ENCODE assay signal across 18 cellular contexts in the genomic region with DNA sequence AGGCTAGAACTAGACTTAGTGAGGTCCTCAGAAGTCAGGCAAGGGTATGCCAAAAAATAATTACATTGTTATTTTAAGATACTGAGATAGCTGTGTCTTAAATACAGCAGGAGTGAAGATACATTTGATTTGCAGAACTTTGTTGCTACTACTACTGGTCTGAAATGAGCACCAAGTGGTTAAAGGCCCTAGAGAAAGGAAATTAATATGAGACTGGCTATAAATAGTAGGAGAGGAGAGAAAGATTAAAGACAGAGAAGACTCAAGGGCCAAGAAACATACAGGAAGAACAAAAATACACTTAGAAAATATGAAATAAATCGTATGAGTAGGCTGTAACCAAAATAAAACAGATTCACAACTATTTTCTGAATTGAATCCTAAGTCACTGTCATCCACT. TPM values are rescaled to one million over a fixed set of nuclear protein-coding genes. Genes with fewer than 3 reads are reported as not detected.
DNase-seq lines count a peak whose midpoint lies in the region; ATAC-seq, FAIRE-seq and TF ChIP-seq lines count a peak whose summit lies in the region.
"Had no signal": no experiment of that assay in that cellular context is flagged by ENCODE, and none has a peak within 500 bp of the region (broad histone marks: within the 10 kb centered on the region; RNA-seq: fewer than 3 reads in every experiment).

No MANE protein-coding gene starts in this region.

- in situ Hi-C loops in HepG2 (cut with HindIII; ENCODE audit: extremely low pct_ligation_motif_present, low pct_unique_long_range_greater_than_20kb) (no loop called here), GM12878 (cut with MboI) (no loop called here)

- no peak for TF ChIP-seq RAD21 in HepG2 (CRISPR knock-in tag; IDR thresholded peaks at IDR 0.05)
- TF ChIP-seq RAD21 in GM12878 (IDR thresholded peaks at IDR 0.05; ENCODE audit: insufficient read depth, low read depth, low read length), result no peak

- SMC1A ChIA-PET in GM12878 (lab: Charles Lee; ENCODE audit: uncharacterized antibody, unreplicated experiment), result no interaction called here

- H2AFZ ChIP-seq in HepG2 (ENCODE audit: low read length), result no peak overlapping the region
- H2AFZ ChIP-seq in GM12878 (ENCODE audit: control insufficient read depth, low read depth, low read length), result no peak overlapping the region

- RAD21 ChIA-PET in GM12878 (lab: Charles Lee; ENCODE audit: unreplicated experiment), result no interaction called here

- H3K79me2 ChIP-seq in HepG2 (ENCODE audit: insufficient read depth, low read length) (peaks cover 40% of the 10 kb centered on the region), GM12878 (ENCODE audit: control insufficient read depth, insufficient read depth, low read length) (peaks cover 16% of the 10 kb centered on the region)

- no peaks in the 10 kb centered on the region for H3K27me3 Mint-ChIP-seq in progenitor cell of endocrine pancreas

- H3K4me1 ChIP-seq in HepG2 (ENCODE audit: insufficient read depth, low read length) (no peaks in the 10 kb centered on the region), right lobe of liver (no peaks in the 10 kb centered on the region), GM12878 (ENCODE audit: control insufficient read depth, insufficient read depth, low read length) (no peaks in the 10 kb centered on the region)
- H3K4me1 ChIP-seq: SJCRH30 had no signal

- H3K27me3 ChIP-seq in HepG2 (ENCODE audit: control insufficient read depth in 1 of 2, insufficient read depth in 2 of 2, low read length in 2 of 2) (no peaks in the 10 kb centered on the region), right lobe of liver (no peaks in the 10 kb centered on the region), GM12878 (replicated peaks in 1 of 2; ENCODE audit: control insufficient read depth in 2 of 2, insufficient read depth in 2 of 2, low read length in 1 of 2) (no peaks in the 10 kb centered on the region)
- H3K27me3 ChIP-seq: BLaER1, SJCRH30 had no signal

- peaks cover 13 to 75% of the 10 kb centered on the region in 2 experiments for H3K36me3 ChIP-seq in HepG2 (replicated peaks in 1 of 2; ENCODE audit: control insufficient read depth in 1 of 2, insufficient read depth in 2 of 2, low read length in 2 of 2)
- peaks cover 0 to 70% (median 22%) of the 10 kb centered on the region in 4 donors for H3K36me3 ChIP-seq in right lobe of liver
- H3K36me3 ChIP-seq in GM12878 (ENCODE audit: control insufficient read depth in 2 of 2, insufficient read depth in 2 of 2, low read length in 1 of 2), result peaks cover 4 to 42% of the 10 kb centered on the region in 2 experiments

- H3K4me2 ChIP-seq in HepG2 (ENCODE audit: low read depth, low read length), result no peak overlapping the region
- H3K4me2 ChIP-seq in GM12878 (ENCODE audit: control insufficient read depth, insufficient read depth), result no peak overlapping the region

- FAIRE-seq in HepG2 (lab: Jason Lieb, UNC), result no peak
- no peak for FAIRE-seq in GM12878 (lab: Jason Lieb, UNC)
- FAIRE-seq: RCC 7860 had no signal

- H3K27ac ChIP-seq in HepG2 (ENCODE audit: extremely low read length, insufficient read depth, low read length) (no peak overlapping the region), right lobe of liver (no peak overlapping the region), GM12878 (ENCODE audit: control insufficient read depth, insufficient read depth) (no peak overlapping the region)
- H3K27ac ChIP-seq: BLaER1, SJCRH30 had no signal

- H3K4me3 ChIP-seq in HepG2 (replicated peaks in 1 of 3; ENCODE audit: insufficient read depth in 1 of 3, low read depth in 2 of 3, low read length in 3 of 3), result no peak overlapping the region
- H3K4me3 ChIP-seq in right lobe of liver, result no peak overlapping the region
- no peak overlapping the region for H3K4me3 ChIP-seq in GM12878
- H3K4me3 ChIP-seq: BLaER1, SJCRH30 had no signal

- H3K4me3 Mint-ChIP-seq in progenitor cell of endocrine pancreas (ENCODE audit: low read depth), result no peak overlapping the region
- no peak overlapping the region for H3K4me3 Mint-ChIP-seq in stimulated activated effector memory CD8-positive, alpha-beta T cell treated with anti-CD3 and anti-CD28 coated beads, Interleukin-12 subunit alpha, Interleukin-12 subunit beta, amount 100 ng/mL, for 72 hours

- peaks cover 37% of the 10 kb centered on the region for H3K36me3 Mint-ChIP-seq in progenitor cell of endocrine pancreas (ENCODE audit: insufficient read depth)
- peaks cover 100% of the 10 kb centered on the region for H3K36me3 Mint-ChIP-seq in stimulated activated effector memory CD8-positive, alpha-beta T cell treated with anti-CD3 and anti-CD28 coated beads, Interleukin-12 subunit alpha, Interleukin-12 subunit beta, amount 100 ng/mL, for 72 hours

- TF ChIP-seq CTCF in HepG2 (CRISPR knock-in tag; IDR thresholded peaks at IDR 0.05), result no peak
- TF ChIP-seq CTCF in right lobe of liver (IDR thresholded peaks at IDR 0.05), result no peak
- no peak for TF ChIP-seq CTCF in GM12878 (IDR thresholded peaks at IDR 0.05 in 2 of 3, conservative IDR thresholded peaks at IDR 0.05 in 1 of 3; ENCODE audit: control insufficient read depth in 2 of 3, extremely low read depth in 1 of 3, insufficient read depth in 1 of 3, low read depth in 3 of 3, low read length in 3 of 3)
- TF ChIP-seq CTCF in progenitor cell of endocrine pancreas (IDR thresholded peaks at IDR 0.05; ENCODE audit: unreplicated experiment), result no peak

- H3K9me3 ChIP-seq in HepG2 (ENCODE audit: low read length) (no peaks in the 10 kb centered on the region), right lobe of liver (no peaks in the 10 kb centered on the region), GM12878 (replicated peaks; ENCODE audit: control insufficient read depth, insufficient read depth, low read length) (no peaks in the 10 kb centered on the region)
- H3K9me3 ChIP-seq: BLaER1, SJCRH30 had no signal

- intact Hi-C loops in HepG2 (cut with micrococcal nuclease; ENCODE audit: unreplicated experiment) (no loop called here), right lobe of liver (cut with DNase I) (no loop called here), GM12878 (cut with micrococcal nuclease; ENCODE audit: unreplicated experiment) (no loop called here)

- H4K20me1 ChIP-seq in HepG2 (ENCODE audit: insufficient read depth, low read length) (peaks cover 6% of the 10 kb centered on the region), GM12878 (ENCODE audit: control insufficient read depth, insufficient read depth) (no peaks in the 10 kb centered on the region)

- peak overlapping the region; percentile 19 for H3K27ac Mint-ChIP-seq in progenitor cell of endocrine pancreas
- H3K27ac Mint-ChIP-seq in stimulated activated effector memory CD8-positive, alpha-beta T cell treated with anti-CD3 and anti-CD28 coated beads, Interleukin-12 subunit alpha, Interleukin-12 subunit beta, amount 100 ng/mL, for 72 hours, result no peak overlapping the region

- ATAC-seq in HepG2 (no peak), right lobe of liver (no peak), GM12878 (no peak)
- no peak for ATAC-seq in stimulated activated effector memory CD8-positive, alpha-beta T cell treated with anti-CD3 and anti-CD28 coated beads, Interleukin-12 subunit alpha, Interleukin-12 subunit beta, amount 100 ng/mL, for 72 hours

- TF ChIP-seq POLR2A in HepG2 (IDR thresholded peaks at IDR 0.05; ENCODE audit: insufficient read depth in 1 of 2, low read depth in 2 of 2, low read length in 2 of 2), result no peak
- TF ChIP-seq POLR2A in right lobe of liver (IDR thresholded peaks at IDR 0.05), result no peak
- no peak for TF ChIP-seq POLR2A in GM12878 (IDR thresholded peaks at IDR 0.05; ENCODE audit: low read depth, low read length)

- DNase-seq in HepG2 (ENCODE audit: low spot score) (no peak), right lobe of liver (no peak), EH (ENCODE audit: low read depth) (peak; percentile 16), GM12878 (ENCODE audit: low read depth, low spot score) (no peak), progenitor cell of endocrine pancreas (ENCODE audit: low spot score, unreplicated experiment) (no peak), AML-193 (lab: John Stamatoyannopoulos, UW) (no peak)
- no peak for DNase-seq in stimulated activated effector memory CD8-positive, alpha-beta T cell treated with anti-CD3 and anti-CD28 coated beads, Interleukin-12 subunit alpha, Interleukin-12 subunit beta, amount 100 ng/mL, for 72 hours (ENCODE audit: low spot score in 2 of 2)
- DNase-seq in activated naive CD4-positive, alpha-beta T cell treated with anti-CD3 and anti-CD28 coated beads, Interleukin-2, amount 50 U/mL, for 16 hours, result no peak
- DNase-seq: GDM1, KG1, NCI-H1694, NCI-H2081, NCI-H2171 treated with DMSO at 0.1 percent for 48 hours, NCI-H524 treated with DMSO at 0.1 percent for 48 hours, NCI-H82, SJCRH30 had no signal

- WGBS in HepG2 (ENCODE audit: low lambda C conversion rate), result 84% methylated on average over 1 of the region's 1 CpG
- 64% methylated on average over 1 of the region's 1 CpG for WGBS in right lobe of liver (ENCODE audit: insufficient coverage, low coverage, low lambda C conversion rate, missing lambda C conversion rate)
- WGBS in GM12878 (ENCODE audit: insufficient coverage, insufficient replicate concordance, low lambda C conversion rate, missing lambda C conversion rate), result 0% methylated on average over 1 of the region's 1 CpG

- H3K4me1 Mint-ChIP-seq in progenitor cell of endocrine pancreas (ENCODE audit: low read depth), result no peaks in the 10 kb centered on the region
- peaks cover 28% of the 10 kb centered on the region for H3K4me1 Mint-ChIP-seq in stimulated activated effector memory CD8-positive, alpha-beta T cell treated with anti-CD3 and anti-CD28 coated beads, Interleukin-12 subunit alpha, Interleukin-12 subunit beta, amount 100 ng/mL, for 72 hours

- H3K9ac ChIP-seq in HepG2 (ENCODE audit: insufficient read depth, low read depth, low read length) (no peak overlapping the region), GM12878 (ENCODE audit: control insufficient read depth, insufficient read depth, low read length) (no peak overlapping the region)
- H3K9ac ChIP-seq: BLaER1 had no signal

- no peaks in the 10 kb centered on the region for H3K9me3 Mint-ChIP-seq in progenitor cell of endocrine pancreas (ENCODE audit: low read depth)
- no peaks in the 10 kb centered on the region for H3K9me3 Mint-ChIP-seq in stimulated activated effector memory CD8-positive, alpha-beta T cell treated with anti-CD3 and anti-CD28 coated beads, Interleukin-12 subunit alpha, Interleukin-12 subunit beta, amount 100 ng/mL, for 72 hours

- TF ChIP-seq EP300 in HepG2 (IDR thresholded peaks at IDR 0.05; ENCODE audit: low read depth in 2 of 2, low read length in 2 of 2) (no peak), HepG2 (CRISPR knock-in tag; IDR thresholded peaks at IDR 0.05; ENCODE audit: borderline replicate concordance) (no peak), GM12878 (IDR thresholded peaks at IDR 0.05; ENCODE audit: borderline replicate concordance in 1 of 2, control insufficient read depth in 1 of 2, low read depth in 2 of 2, low read length in 2 of 2) (no peak)

- CTCF ChIA-PET in HepG2 (lab: Yijun Ruan, JAX; ENCODE audit: low intra/inter-chr PET ratio, low total read pairs) (no interaction called here), GM12878 (lab: Yijun Ruan, JAX) (no interaction called here)

- POLR2A ChIA-PET in HepG2 (lab: Yijun Ruan, JAX), result no interaction called here
- POLR2A ChIA-PET in GM12878 (lab: Charles Lee), result interaction anchor here (1.0 kb wide), 1 partner anchor 12 kb away, joined by 4 read pairs; no protein-coding TSS in a partner anchor

- BruUV-seq in HepG2 (replicated peaks; lab: Mats Ljungman, UMichigan) (TSS peak; percentile 10), GM12878 (replicated peaks; lab: Mats Ljungman, UMichigan) (TSS peak; percentile 4)

RNA-seq across cellular contexts. Expression of gene HNRNPR, which starts 21.3 kb away (rescaled TPM):
- 216 and 303 TPM in 2 replicates for total RNA-seq in HepG2 (2016; rRNA removed; fragmentation: Illumina TruSeq; extraction: Trizol)
- total RNA-seq in HepG2 (2016; cell fraction: cytosol; rRNA removed; fragmentation: Illumina TruSeq; extraction: Trizol; ENCODE audit: low read depth), result 17.8 and 18.7 TPM in 2 replicates
- 220 and 303 TPM in 2 replicates for total RNA-seq in HepG2 (2016; cell fraction: insoluble cytoplasmic fraction; rRNA removed; fragmentation: Illumina TruSeq; extraction: Trizol)
- total RNA-seq in HepG2 (2016; cell fraction: membrane; rRNA removed; fragmentation: Illumina TruSeq; extraction: Trizol), result 54.4 and 60.8 TPM in 2 replicates
- 120 and 127 TPM in 2 replicates for total RNA-seq in HepG2 (2016; cell fraction: nucleus; rRNA removed; fragmentation: Illumina TruSeq; extraction: Trizol)
- polyA plus RNA-seq in HepG2 (2011; rRNA removed), result 93.6 and 133 TPM in 2 replicates
- 55.9 and 84.1 TPM in 2 replicates for polyA plus RNA-seq in HepG2 (2011; cell fraction: cytosol; rRNA removed)
- 20.7 and 25.3 TPM in 2 replicates for polyA plus RNA-seq in HepG2 (2011; cell fraction: nucleus; rRNA removed)
- 82.4 and 94.8 TPM in 2 replicates for polyA plus RNA-seq in HepG2 (2012)
- 13.1 and 13.2 TPM in 2 replicates for polyA plus RNA-seq in HepG2 (2016; cell fraction: cytosol; fragmentation: Illumina TruSeq; extraction: Trizol; ENCODE audit: low read depth)
- polyA plus RNA-seq in HepG2 (2016; cell fraction: insoluble cytoplasmic fraction; fragmentation: Illumina TruSeq; extraction: Trizol; ENCODE audit: low read depth), result 325 and 342 TPM in 2 replicates
- polyA plus RNA-seq in HepG2 (2016; cell fraction: membrane; fragmentation: Illumina TruSeq; extraction: Trizol; ENCODE audit: low read depth), result 41.5 and 41.9 TPM in 2 replicates
- polyA plus RNA-seq in HepG2 (2016; cell fraction: nucleus; fragmentation: Illumina TruSeq; extraction: Trizol; ENCODE audit: insufficient read depth, low read depth), result 149 and 155 TPM in 2 replicates
- polyA minus RNA-seq in HepG2 (2011; rRNA and poly(A)+ RNA removed; ENCODE audit: low replicate concordance), result 55.1 and 153 TPM in 2 replicates
- polyA minus RNA-seq in HepG2 (2011; cell fraction: cytosol; rRNA and poly(A)+ RNA removed), result 59.6 and 62.2 TPM in 2 replicates
- polyA minus RNA-seq in HepG2 (2011; cell fraction: nucleus; rRNA and poly(A)+ RNA removed), result 145 and 152 TPM in 2 replicates
- 10 to 100 TPM; 27.5 to 44.2 (median 32.0) TPM for total RNA-seq in right lobe of liver
- 201 and 203 TPM in 2 replicates for total RNA-seq in GM12878 (2013; cell fraction: nucleolus; rRNA removed)
- total RNA-seq in GM12878 (2014; rRNA removed), result 107 and 127 TPM in 2 replicates
- total RNA-seq in GM12878 (2014; rRNA removed; fragmentation: Illumina TruSeq; extraction: Trizol), result 230 and 249 TPM in 2 replicates
- 190 and 194 TPM in 2 replicates for total RNA-seq in GM12878 (2021)
- 79.9 TPM for polyA plus RNA-seq in GM12878 (2011; ENCODE audit: low read depth)
- polyA plus RNA-seq in GM12878 (2011; rRNA removed), result 279 and 291 TPM in 2 replicates
- 104 and 113 TPM in 2 replicates for polyA plus RNA-seq in GM12878 (2011; cell fraction: cytosol; rRNA removed)
- polyA plus RNA-seq in GM12878 (2011; cell fraction: nucleus; rRNA removed), result 61.6 and 89.4 TPM in 2 replicates
- polyA plus RNA-seq in GM12878 (2012), result 103 and 125 TPM in 2 replicates
- polyA plus RNA-seq in GM12878 (2014; fragmentation: Illumina TruSeq; extraction: Trizol), result 280 and 322 TPM in 2 replicates
- 100 to 1,000 TPM in 1 of 2 experiments, 10 to 100 TPM in 1; 80.5 to 138 TPM for polyA plus RNA-seq in GM12878 (2014; fragmentation: Nextera tagmentation; extraction: Ambion mirVana)
- polyA plus RNA-seq in GM12878 (2014; rRNA removed), result 166 and 190 TPM in 2 replicates
- 100 to 1,000 TPM; 242 to 260 TPM for polyA plus RNA-seq in GM12878 (2016; fragmentation: Nextera tagmentation; extraction: Ambion mirVana)
- 104 and 152 TPM in 2 replicates for polyA minus RNA-seq in GM12878 (2011; rRNA and poly(A)+ RNA removed)
- 50.0 and 62.1 TPM in 2 replicates for polyA minus RNA-seq in GM12878 (2011; cell fraction: cytosol; rRNA and poly(A)+ RNA removed)
- polyA minus RNA-seq in GM12878 (2011; cell fraction: nucleus; rRNA and poly(A)+ RNA removed), result 52.5 and 101 TPM in 2 replicates
- 201 and 212 TPM in 2 replicates for total RNA-seq in progenitor cell of endocrine pancreas

RNA-seq across cellular contexts. Expression of gene ZNF436, which starts 46.9 kb away (rescaled TPM):
- total RNA-seq in HepG2 (2016; rRNA removed; fragmentation: Illumina TruSeq; extraction: Trizol) (9.9 and 12.6 TPM in 2 replicates), right lobe of liver (1 to 10 TPM; 2.8 to 4.5 (median 3.4) TPM), GM12878 (2014; rRNA removed) (3.4 and 3.8 TPM in 2 replicates), GM12878 (2014; rRNA removed; fragmentation: Illumina TruSeq; extraction: Trizol) (3.5 and 3.8 TPM in 2 replicates), GM12878 (2021) (3.1 and 3.2 TPM in 2 replicates), progenitor cell of endocrine pancreas (13.7 and 13.9 TPM in 2 replicates)
- total RNA-seq in HepG2 (2016; cell fraction: cytosol; rRNA removed; fragmentation: Illumina TruSeq; extraction: Trizol; ENCODE audit: low read depth), result 1.2 and 1.3 TPM in 2 replicates
- 9.5 and 13.9 TPM in 2 replicates for total RNA-seq in HepG2 (2016; cell fraction: insoluble cytoplasmic fraction; rRNA removed; fragmentation: Illumina TruSeq; extraction: Trizol)
- 4.7 and 6.1 TPM in 2 replicates for total RNA-seq in HepG2 (2016; cell fraction: membrane; rRNA removed; fragmentation: Illumina TruSeq; extraction: Trizol)
- 7.1 and 8.3 TPM in 2 replicates for total RNA-seq in HepG2 (2016; cell fraction: nucleus; rRNA removed; fragmentation: Illumina TruSeq; extraction: Trizol)
- polyA plus RNA-seq in HepG2 (2011; rRNA removed) (4.3 TPM in 2 replicates), GM12878 (2011; rRNA removed) (4.7 and 6.3 TPM in 2 replicates), GM12878 (2014; fragmentation: Illumina TruSeq; extraction: Trizol) (3.4 and 4.5 TPM in 2 replicates), GM12878 (2014; fragmentation: Nextera tagmentation; extraction: Ambion mirVana) (1 to 10 TPM in 1 of 2 experiments, under 1 TPM in 1; 0.85 to 1.1 TPM), GM12878 (2014; rRNA removed) (1.8 and 1.9 TPM in 2 replicates), GM12878 (2016; fragmentation: Nextera tagmentation; extraction: Ambion mirVana) (1 to 10 TPM; 2.6 to 2.9 TPM)
- 2.0 and 3.3 TPM in 2 replicates for polyA plus RNA-seq in HepG2 (2011; cell fraction: cytosol; rRNA removed)
- polyA plus RNA-seq in HepG2 (2011; cell fraction: nucleus; rRNA removed), result 7.0 and 8.6 TPM in 2 replicates
- polyA plus RNA-seq in HepG2 (2012), result 3.6 and 3.9 TPM in 2 replicates
- 0.23 and 0.35 TPM in 2 replicates for polyA plus RNA-seq in HepG2 (2016; cell fraction: cytosol; fragmentation: Illumina TruSeq; extraction: Trizol; ENCODE audit: low read depth)
- polyA plus RNA-seq in HepG2 (2016; cell fraction: insoluble cytoplasmic fraction; fragmentation: Illumina TruSeq; extraction: Trizol; ENCODE audit: low read depth), result 7.1 and 7.4 TPM in 2 replicates
- polyA plus RNA-seq in HepG2 (2016; cell fraction: membrane; fragmentation: Illumina TruSeq; extraction: Trizol; ENCODE audit: low read depth), result 1.3 and 1.4 TPM in 2 replicates
- polyA plus RNA-seq in HepG2 (2016; cell fraction: nucleus; fragmentation: Illumina TruSeq; extraction: Trizol; ENCODE audit: insufficient read depth, low read depth), result 10.5 and 11.6 TPM in 2 replicates
- 6.0 and 6.3 TPM in 2 replicates for polyA minus RNA-seq in HepG2 (2011; rRNA and poly(A)+ RNA removed; ENCODE audit: low replicate concordance)
- 4.3 and 6.0 TPM in 2 replicates for polyA minus RNA-seq in HepG2 (2011; cell fraction: cytosol; rRNA and poly(A)+ RNA removed)
- polyA minus RNA-seq in HepG2 (2011; cell fraction: nucleus; rRNA and poly(A)+ RNA removed), result 6.8 and 11.7 TPM in 2 replicates
- 11.6 and 13.0 TPM in 2 replicates for total RNA-seq in GM12878 (2013; cell fraction: nucleolus; rRNA removed)
- polyA plus RNA-seq in GM12878 (2011; ENCODE audit: low read depth), result 1.8 TPM
- 2.2 and 2.6 TPM in 2 replicates for polyA plus RNA-seq in GM12878 (2011; cell fraction: cytosol; rRNA removed)
- polyA plus RNA-seq in GM12878 (2011; cell fraction: nucleus; rRNA removed), result 4.5 and 5.6 TPM in 2 replicates
- 1.7 and 2.9 TPM in 2 replicates for polyA plus RNA-seq in GM12878 (2012)
- polyA minus RNA-seq in GM12878 (2011; rRNA and poly(A)+ RNA removed), result 6.4 and 6.9 TPM in 2 replicates
- polyA minus RNA-seq in GM12878 (2011; cell fraction: cytosol; rRNA and poly(A)+ RNA removed), result 2.3 and 2.5 TPM in 2 replicates
- polyA minus RNA-seq in GM12878 (2011; cell fraction: nucleus; rRNA and poly(A)+ RNA removed), result 5.6 TPM in 2 replicates
